ENCODE assay signal across 8 cellular contexts in genomic region chr13:110936519-110936918, GRCh38.
"Had no signal": no experiment of that assay in that cellular context is flagged by ENCODE, and none has a peak within 500 bp of the region (broad histone marks: within the 10 kb centered on the region; RNA-seq: fewer than 3 reads in every experiment).

No MANE protein-coding gene starts in this region.

- H3K36me3 ChIP-seq: HAP-1 had no signal

- H3K4me1 ChIP-seq: HAP-1 had no signal

- ATAC-seq: HCT116, K562 had no signal

- H3K9me3 Mint-ChIP-seq: HFFc6 had no signal

- DNase-seq: GM23248, GOT3, H7, HFFc6, IMR-90 had no signal

- H3K27ac ChIP-seq: GM23248 had no signal

- H3K4me3 ChIP-seq: GM23248, HAP-1, K562 had no signal

- H3K9ac ChIP-seq: GM23248 had no signal

- H3K27ac Mint-ChIP-seq: HFFc6 had no signal

- H3K4me3 Mint-ChIP-seq: HFFc6 had no signal
